2 cellular contexts compared by ENCODE assay signal in the genomic region with DNA sequence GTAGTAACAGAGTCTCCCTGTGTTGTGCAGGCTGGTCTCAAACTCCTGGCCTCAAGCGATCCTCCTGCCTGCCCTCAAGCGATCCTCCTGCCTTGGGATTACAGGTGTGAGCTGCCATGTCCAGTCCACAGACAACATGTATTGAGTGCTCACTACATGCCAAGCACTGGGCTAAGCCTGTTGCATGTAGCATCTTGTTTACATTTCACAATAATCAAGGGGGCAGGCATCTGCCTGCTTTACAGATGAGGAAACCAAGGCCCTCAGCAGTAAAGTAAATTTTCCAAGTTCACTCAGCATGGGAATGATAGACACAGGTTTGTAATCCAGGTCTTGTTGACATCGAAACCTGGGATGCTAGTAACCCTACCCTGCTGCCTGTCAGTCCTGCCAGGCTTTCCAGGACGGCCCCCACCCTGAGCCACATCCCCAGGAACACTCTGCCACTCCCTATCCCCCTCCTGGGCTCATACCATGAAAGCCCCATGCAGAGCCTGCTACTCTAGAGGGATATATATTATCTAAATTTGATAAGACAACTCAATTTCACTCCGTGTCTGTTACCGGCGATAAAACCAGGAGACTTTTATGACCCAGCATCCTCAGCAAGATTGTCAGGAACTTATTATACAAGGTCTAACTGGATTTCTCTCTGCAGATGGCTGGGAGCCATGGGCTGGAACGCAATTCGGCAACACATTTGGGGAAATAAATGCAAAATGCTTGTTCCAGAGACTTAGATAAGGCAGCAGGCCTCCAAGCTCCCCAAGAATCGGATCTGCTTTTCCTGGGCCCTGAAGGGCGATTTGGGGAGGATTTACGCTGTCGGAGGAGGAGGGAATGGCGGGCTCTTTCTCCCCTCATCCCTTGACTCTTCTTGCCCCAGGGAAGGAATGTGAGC.
TF ChIP-seq lines count a peak whose summit lies in the region.

No MANE protein-coding gene starts in this region.

TF ChIP-seq in HepG2, 621 proteins besides CTCF, POLR2A, EP300 and RAD21:
- TF ChIP-seq, protein P1, sequence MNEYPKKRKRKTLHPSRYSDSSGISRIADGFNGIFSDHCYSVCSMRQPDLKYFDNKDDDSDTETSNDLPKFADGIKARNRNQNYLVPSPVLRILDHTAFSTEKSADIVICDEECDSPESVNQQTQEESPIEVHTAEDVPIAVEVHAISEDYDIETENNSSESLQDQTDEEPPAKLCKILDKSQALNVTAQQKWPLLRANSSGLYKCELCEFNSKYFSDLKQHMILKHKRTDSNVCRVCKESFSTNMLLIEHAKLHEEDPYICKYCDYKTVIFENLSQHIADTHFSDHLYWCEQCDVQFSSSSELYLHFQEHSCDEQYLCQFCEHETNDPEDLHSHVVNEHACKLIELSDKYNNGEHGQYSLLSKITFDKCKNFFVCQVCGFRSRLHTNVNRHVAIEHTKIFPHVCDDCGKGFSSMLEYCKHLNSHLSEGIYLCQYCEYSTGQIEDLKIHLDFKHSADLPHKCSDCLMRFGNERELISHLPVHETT (CRISPR knock-in tag; conservative IDR thresholded peaks at IDR 0.05), result no peak
- TF ChIP-seq, protein P2, sequence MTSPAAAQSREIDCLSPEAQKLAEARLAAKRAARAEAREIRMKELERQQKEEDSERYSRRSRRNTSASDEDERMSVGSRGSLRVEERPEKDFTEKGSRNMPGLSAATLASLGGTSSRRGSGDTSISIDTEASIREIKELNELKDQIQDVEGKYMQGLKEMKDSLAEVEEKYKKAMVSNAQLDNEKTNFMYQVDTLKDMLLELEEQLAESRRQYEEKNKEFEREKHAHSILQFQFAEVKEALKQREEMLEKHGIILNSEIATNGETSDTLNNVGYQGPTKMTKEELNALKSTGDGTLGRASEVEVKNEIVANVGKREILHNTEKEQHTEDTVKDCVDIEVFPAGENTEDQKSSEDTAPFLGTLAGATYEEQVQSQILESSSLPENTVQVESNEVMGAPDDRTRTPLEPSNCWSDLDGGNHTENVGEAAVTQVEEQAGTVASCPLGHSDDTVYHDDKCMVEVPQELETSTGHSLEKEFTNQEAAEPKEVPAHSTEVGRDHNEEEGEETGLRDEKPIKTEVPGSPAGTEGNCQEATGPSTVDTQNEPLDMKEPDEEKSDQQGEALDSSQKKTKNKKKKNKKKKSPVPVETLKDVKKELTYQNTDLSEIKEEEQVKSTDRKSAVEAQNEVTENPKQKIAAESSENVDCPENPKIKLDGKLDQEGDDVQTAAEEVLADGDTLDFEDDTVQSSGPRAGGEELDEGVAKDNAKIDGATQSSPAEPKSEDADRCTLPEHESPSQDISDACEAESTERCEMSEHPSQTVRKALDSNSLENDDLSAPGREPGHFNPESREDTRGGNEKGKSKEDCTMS (CRISPR knock-in tag; conservative IDR thresholded peaks at IDR 0.05), result no peak
- peak; percentile 59 for TF ChIP-seq CEBPB (IDR thresholded peaks at IDR 0.05; ENCODE audit: borderline replicate concordance, low read depth, low read length)
- no peak for TF ChIP-seq ZFP62 (CRISPR knock-in tag; IDR thresholded peaks at IDR 0.05)
- no peak for TF ChIP-seq EHMT2 (IDR thresholded peaks at IDR 0.05; ENCODE audit: borderline replicate concordance, low read depth, low read length)
- TF ChIP-seq SP1 (IDR thresholded peaks at IDR 0.05), result no peak
- no peak for TF ChIP-seq SP1 (CRISPR knock-in tag; IDR thresholded peaks at IDR 0.05)
- no peak for TF ChIP-seq REPIN1 (CRISPR knock-in tag; IDR thresholded peaks at IDR 0.05; ENCODE audit: borderline replicate concordance, low read depth)
- TF ChIP-seq, protein P3, sequence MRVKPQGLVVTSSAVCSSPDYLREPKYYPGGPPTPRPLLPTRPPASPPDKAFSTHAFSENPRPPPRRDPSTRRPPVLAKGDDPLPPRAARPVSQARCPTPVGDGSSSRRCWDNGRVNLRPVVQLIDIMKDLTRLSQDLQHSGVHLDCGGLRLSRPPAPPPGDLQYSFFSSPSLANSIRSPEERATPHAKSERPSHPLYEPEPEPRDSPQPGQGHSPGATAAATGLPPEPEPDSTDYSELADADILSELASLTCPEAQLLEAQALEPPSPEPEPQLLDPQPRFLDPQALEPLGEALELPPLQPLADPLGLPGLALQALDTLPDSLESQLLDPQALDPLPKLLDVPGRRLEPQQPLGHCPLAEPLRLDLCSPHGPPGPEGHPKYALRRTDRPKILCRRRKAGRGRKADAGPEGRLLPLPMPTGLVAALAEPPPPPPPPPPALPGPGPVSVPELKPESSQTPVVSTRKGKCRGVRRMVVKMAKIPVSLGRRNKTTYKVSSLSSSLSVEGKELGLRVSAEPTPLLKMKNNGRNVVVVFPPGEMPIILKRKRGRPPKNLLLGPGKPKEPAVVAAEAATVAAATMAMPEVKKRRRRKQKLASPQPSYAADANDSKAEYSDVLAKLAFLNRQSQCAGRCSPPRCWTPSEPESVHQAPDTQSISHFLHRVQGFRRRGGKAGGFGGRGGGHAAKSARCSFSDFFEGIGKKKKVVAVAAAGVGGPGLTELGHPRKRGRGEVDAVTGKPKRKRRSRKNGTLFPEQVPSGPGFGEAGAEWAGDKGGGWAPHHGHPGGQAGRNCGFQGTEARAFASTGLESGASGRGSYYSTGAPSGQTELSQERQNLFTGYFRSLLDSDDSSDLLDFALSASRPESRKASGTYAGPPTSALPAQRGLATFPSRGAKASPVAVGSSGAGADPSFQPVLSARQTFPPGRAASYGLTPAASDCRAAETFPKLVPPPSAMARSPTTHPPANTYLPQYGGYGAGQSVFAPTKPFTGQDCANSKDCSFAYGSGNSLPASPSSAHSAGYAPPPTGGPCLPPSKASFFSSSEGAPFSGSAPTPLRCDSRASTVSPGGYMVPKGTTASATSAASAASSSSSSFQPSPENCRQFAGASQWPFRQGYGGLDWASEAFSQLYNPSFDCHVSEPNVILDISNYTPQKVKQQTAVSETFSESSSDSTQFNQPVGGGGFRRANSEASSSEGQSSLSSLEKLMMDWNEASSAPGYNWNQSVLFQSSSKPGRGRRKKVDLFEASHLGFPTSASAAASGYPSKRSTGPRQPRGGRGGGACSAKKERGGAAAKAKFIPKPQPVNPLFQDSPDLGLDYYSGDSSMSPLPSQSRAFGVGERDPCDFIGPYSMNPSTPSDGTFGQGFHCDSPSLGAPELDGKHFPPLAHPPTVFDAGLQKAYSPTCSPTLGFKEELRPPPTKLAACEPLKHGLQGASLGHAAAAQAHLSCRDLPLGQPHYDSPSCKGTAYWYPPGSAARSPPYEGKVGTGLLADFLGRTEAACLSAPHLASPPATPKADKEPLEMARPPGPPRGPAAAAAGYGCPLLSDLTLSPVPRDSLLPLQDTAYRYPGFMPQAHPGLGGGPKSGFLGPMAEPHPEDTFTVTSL (CRISPR knock-in tag; IDR thresholded peaks at IDR 0.05; ENCODE audit: borderline replicate concordance), result no peak

TF ChIP-seq in SK-N-SH treated with all-trans-retinoic acid at 6 μM for 48 hours, 23 proteins besides CTCF, POLR2A, EP300 and RAD21:
- TF ChIP-seq TCF4 (CRISPR knock-in tag; IDR thresholded peaks at IDR 0.05; ENCODE audit: borderline replicate concordance) (peak; percentile 44; the same call in 1 of the 2 replicates), CSDC2 (CRISPR knock-in tag; IDR thresholded peaks at IDR 0.05) (no peak), BACH2 (CRISPR knock-in tag; IDR thresholded peaks at IDR 0.05; ENCODE audit: borderline replicate concordance) (no peak), ZNF70 (CRISPR knock-in tag; IDR thresholded peaks at IDR 0.05) (peak; percentile 96)
